ENCODE assay signal across 8 cellular contexts in genomic region chr2:224401641-224402342, GRCh38. TPM values are rescaled to one million over a fixed set of nuclear protein-coding genes. Genes with fewer than 3 reads are reported as not detected.
DNase-seq lines count a peak whose midpoint lies in the region; ATAC-seq and TF ChIP-seq lines count a peak whose summit lies in the region.

FAM124B (minus strand) TSS chr2:224402107; CDS start chr2:224401768, 339 bp downstream.

- peak within 1 kb of the TSS; percentile 70 to 95 (median 82) for H3K27ac Mint-ChIP-seq in CD4-positive, CD25-positive, alpha-beta regulatory T cell
- peak within 1 kb of the TSS; percentile 81 for H3K27ac Mint-ChIP-seq in activated CD4-positive, alpha-beta memory T cell treated with anti-CD3 and anti-CD28 coated beads, Interleukin-2, amount 10 ng/mL, durations not matched to agents 7 days and 5 days
- H3K27ac Mint-ChIP-seq in osteocyte (ENCODE audit: unreplicated experiment): no peak within 1 kb of the TSS

- peak within 1 kb of the TSS; percentile 71 to 90 (median 84) for H3K4me3 Mint-ChIP-seq in CD4-positive, CD25-positive, alpha-beta regulatory T cell
- H3K4me3 Mint-ChIP-seq in activated CD4-positive, alpha-beta memory T cell treated with anti-CD3 and anti-CD28 coated beads, Interleukin-2, amount 10 ng/mL, durations not matched to agents 7 days and 5 days: peak within 1 kb of the TSS; percentile 65
- no peak within 1 kb of the TSS for H3K4me3 Mint-ChIP-seq in osteocyte (ENCODE audit: unreplicated experiment)

- peak within 1 kb of the TSS; percentile 54 for H3K27ac ChIP-seq in CD4-positive, CD25-positive, alpha-beta regulatory T cell (ENCODE audit: insufficient read depth, low read length, poor library complexity, severe bottlenecking)
- H3K27ac ChIP-seq in aorta (ENCODE audit: low read depth in 1 of 2, low read length in 2 of 2): no peak within 1 kb of the TSS

- H3K4me1 ChIP-seq in CD4-positive, CD25-positive, alpha-beta regulatory T cell (ENCODE audit: control insufficient read depth, insufficient read depth, low read length, poor library complexity, severe bottlenecking): no peaks in the 10 kb centered on the region
- H3K4me1 ChIP-seq in aorta (ENCODE audit: control insufficient read depth in 1 of 2, insufficient read depth in 2 of 2, low read length in 2 of 2): no peaks in the 10 kb centered on the region

- intact Hi-C loops in aorta (cut with DNase I): no loop called here

- peaks cover 5 to 45% (median 15%) of the 10 kb centered on the region in 4 donors for H3K4me1 Mint-ChIP-seq in CD4-positive, CD25-positive, alpha-beta regulatory T cell
- H3K4me1 Mint-ChIP-seq in activated CD4-positive, alpha-beta memory T cell treated with anti-CD3 and anti-CD28 coated beads, Interleukin-2, amount 10 ng/mL, durations not matched to agents 7 days and 5 days: peaks cover 14% of the 10 kb centered on the region
- H3K4me1 Mint-ChIP-seq in osteocyte (ENCODE audit: unreplicated experiment): peaks cover 2% of the 10 kb centered on the region

- H3K27me3 Mint-ChIP-seq in CD4-positive, CD25-positive, alpha-beta regulatory T cell: no peaks in the 10 kb centered on the region
- H3K27me3 Mint-ChIP-seq in activated CD4-positive, alpha-beta memory T cell treated with anti-CD3 and anti-CD28 coated beads, Interleukin-2, amount 10 ng/mL, durations not matched to agents 7 days and 5 days: no peaks in the 10 kb centered on the region
- no peaks in the 10 kb centered on the region for H3K27me3 Mint-ChIP-seq in osteocyte (ENCODE audit: unreplicated experiment)

- DNase-seq in CD4-positive, CD25-positive, alpha-beta regulatory T cell: peak; percentile 20 to 87 (median 49)
- peak; percentile 56 for DNase-seq in activated CD4-positive, alpha-beta memory T cell treated with anti-CD3 and anti-CD28 coated beads, Interleukin-2, amount 10 ng/mL, durations not matched to agents 7 days and 5 days
- DNase-seq in fibroblast of the conjunctiva (ENCODE audit: low read depth): peak; percentile 21
- peak; percentile 82 for DNase-seq in osteocyte (ENCODE audit: extremely low spot score, unreplicated experiment)
- DNase-seq in aorta: peak; percentile 79 to 80
- no peak for DNase-seq in NOMO-1 (lab: John Stamatoyannopoulos, UW; ENCODE audit: unreplicated experiment in 2 of 2)

- peak; percentile 65 to 77 for ATAC-seq in CD4-positive, CD25-positive, alpha-beta regulatory T cell (ENCODE audit: low read depth in 2 of 2)
- peak; percentile 55 for ATAC-seq in HG03139 (IDR thresholded peaks at IDR 0.05; ENCODE audit: unreplicated experiment)
- peak; percentile 82 for ATAC-seq in aorta (ENCODE audit: low FRiP score)
- ATAC-seq in HG02642 (IDR thresholded peaks at IDR 0.05; ENCODE audit: poor library complexity, unreplicated experiment): no peak

- H3K9me3 ChIP-seq in CD4-positive, CD25-positive, alpha-beta regulatory T cell (ENCODE audit: control insufficient read depth in 2 of 2, low read length in 2 of 2): no peaks in the 10 kb centered on the region
- H3K9me3 ChIP-seq in aorta (ENCODE audit: control insufficient read depth, low read length): peaks cover 3% of the 10 kb centered on the region

- POLR2A ChIA-PET in activated CD4-positive, alpha-beta memory T cell treated with anti-CD3 and anti-CD28 coated beads, Interleukin-2, amount 10 ng/mL, durations not matched to agents 7 days and 5 days (lab: Charles Lee): interaction anchor here (1.2 to 3.4 kb wide), 2 partner anchors 10 to 184 kb away, joined by 3 to 15 read pairs; partner anchors contain the start of gene CUL3

- no peaks in the 10 kb centered on the region for H3K27me3 ChIP-seq in CD4-positive, CD25-positive, alpha-beta regulatory T cell (ENCODE audit: control insufficient read depth, insufficient read depth, low read length)
- H3K27me3 ChIP-seq in aorta (ENCODE audit: control insufficient read depth in 1 of 2, insufficient read depth in 2 of 2, low read length in 1 of 2): no peaks in the 10 kb centered on the region

- H3K36me3 ChIP-seq in CD4-positive, CD25-positive, alpha-beta regulatory T cell (ENCODE audit: control insufficient read depth, insufficient read depth, low read length): no peaks in the 10 kb centered on the region
- H3K36me3 ChIP-seq in aorta (ENCODE audit: control insufficient read depth in 1 of 2, insufficient read depth in 2 of 2, low read length in 1 of 2): no peaks in the 10 kb centered on the region

- no peak for TF ChIP-seq CTCF in osteocyte (IDR thresholded peaks at IDR 0.05)

- peaks cover 9% of the 10 kb centered on the region for H3K36me3 Mint-ChIP-seq in CD4-positive, CD25-positive, alpha-beta regulatory T cell
- H3K36me3 Mint-ChIP-seq in activated CD4-positive, alpha-beta memory T cell treated with anti-CD3 and anti-CD28 coated beads, Interleukin-2, amount 10 ng/mL, durations not matched to agents 7 days and 5 days (ENCODE audit: low read depth): peaks cover 7% of the 10 kb centered on the region
- no peaks in the 10 kb centered on the region for H3K36me3 Mint-ChIP-seq in osteocyte (ENCODE audit: unreplicated experiment)

- 42 to 56% methylated on average over 19 of the region's 19 CpGs for whole genome bisulfite sequencing in aorta, 2 donors

- peaks cover 0 to 2% (median 0%) of the 10 kb centered on the region in 7 donors for H3K9me3 Mint-ChIP-seq in CD4-positive, CD25-positive, alpha-beta regulatory T cell
- H3K9me3 Mint-ChIP-seq in activated CD4-positive, alpha-beta memory T cell treated with anti-CD3 and anti-CD28 coated beads, Interleukin-2, amount 10 ng/mL, durations not matched to agents 7 days and 5 days: peaks cover 5% of the 10 kb centered on the region
- no peaks in the 10 kb centered on the region for H3K9me3 Mint-ChIP-seq in osteocyte (ENCODE audit: unreplicated experiment)

- CTCF ChIA-PET in activated CD4-positive, alpha-beta memory T cell treated with anti-CD3 and anti-CD28 coated beads, Interleukin-2, amount 10 ng/mL, durations not matched to agents 7 days and 5 days (lab: Charles Lee): interaction anchor here (1.6 to 1.7 kb wide), 2 partner anchors 32 to 184 kb away, joined by 5 to 6 read pairs; partner anchors contain the start of gene CUL3

- peak within 1 kb of the TSS; percentile 76 for H3K4me3 ChIP-seq in CD4-positive, CD25-positive, alpha-beta regulatory T cell (ENCODE audit: low read depth, low read length)
- no peak within 1 kb of the TSS for H3K4me3 ChIP-seq in aorta (ENCODE audit: low read length in 2 of 2)

RNA-seq across cellular contexts. Expression of gene FAM124B, which starts in this region (rescaled TPM):
- total RNA-seq in CD4-positive, CD25-positive, alpha-beta regulatory T cell: 5.2 TPM
- 1 to 10 TPM; 1.6 to 4.2 (median 2.9) TPM for polyA plus RNA-seq in CD4-positive, CD25-positive, alpha-beta regulatory T cell
- total RNA-seq in activated CD4-positive, alpha-beta memory T cell treated with anti-CD3 and anti-CD28 coated beads, Interleukin-2, amount 10 ng/mL, durations not matched to agents 7 days and 5 days: 1 to 10 TPM; 1.2 to 2.1 TPM
- not detected in 2 replicates for total RNA-seq in osteocyte
- total RNA-seq in aorta: 1 to 10 TPM; 2.4 to 4.8 TPM
- not detected for polyA plus RNA-seq in aorta

Comparison
In these comparisons a context has a peak if more than half of its experiments do, and no peak if none do; other contexts are left out.
1. Peak in DNase-seq in osteocyte; RNA of the gene not detected or under 1 TPM.
2. DNase-seq: peak in CD4-positive, CD25-positive, alpha-beta regulatory T cell (3 of 3), activated CD4-positive, alpha-beta memory T cell treated with anti-CD3 and anti-CD28 coated beads, Interleukin-2, amount 10 ng/mL, durations not matched to agents 7 days and 5 days (single experiment), fibroblast of the conjunctiva (single experiment) and aorta (2 of 2); none in NOMO-1 (0 of 2).